ENCODE assay signal across 9 cellular contexts in genomic region chr9:84296146-84296843, GRCh38. TPM values are rescaled to one million over a fixed set of nuclear protein-coding genes. Genes with fewer than 3 reads are reported as not detected.
DNase-seq lines count a peak whose midpoint lies in the region; TF ChIP-seq lines count a peak whose summit lies in the region.
"Had no signal": no experiment of that assay in that cellular context is flagged by ENCODE, and none has a peak within 500 bp of the region (broad histone marks: within the 10 kb centered on the region; RNA-seq: fewer than 3 reads in every experiment).

No MANE protein-coding gene starts in this region.

- H3K4me3 ChIP-seq in cardiac fibroblast (replicated peaks in 1 of 2; ENCODE audit: low read depth in 2 of 2, low read length in 2 of 2) (no peak overlapping the region), dorsolateral prefrontal cortex (no peak overlapping the region)

- H3K27me3 ChIP-seq in dorsolateral prefrontal cortex, result no peaks in the 10 kb centered on the region

- peak overlapping the region; percentile 47 for H3K4me3 Mint-ChIP-seq in HFFc6

- H3K4me1 Mint-ChIP-seq in HFFc6 (ENCODE audit: low read depth), result peaks cover 47% of the 10 kb centered on the region

- H3K27ac ChIP-seq in dorsolateral prefrontal cortex, result no peak overlapping the region

- no peaks in the 10 kb centered on the region for H3K36me3 Mint-ChIP-seq in HFFc6 (ENCODE audit: low read depth)

- no peaks in the 10 kb centered on the region for H3K9me3 Mint-ChIP-seq in HFFc6
- H3K9me3 Mint-ChIP-seq: IgD-negative memory B cell had no signal

- H3K27ac Mint-ChIP-seq in HFFc6, result peak overlapping the region; percentile 81

- DNase-seq in GM10266 (ENCODE audit: extremely low spot score) (peak; percentile 51), HFFc6 (peak; percentile 37), RPMI7951 (ENCODE audit: low read depth) (peak; percentile 44), cardiac fibroblast (ENCODE audit: low read depth in 2 of 2) (peak; percentile 51 to 80), dorsolateral prefrontal cortex (no peak), cardiac septum (ENCODE audit: low spot score) (no peak), NCI-H1048 (lab: John Stamatoyannopoulos, UW) (no peak)
- DNase-seq in stimulated activated CD4-positive, alpha-beta T cell treated with anti-CD3 and anti-CD28 coated beads, Interleukin-4, amount 100 ng/mL, for 4 hours, result peak; percentile 42 to 46

- H3K27me3 Mint-ChIP-seq in HFFc6 (ENCODE audit: insufficient read depth), result no peaks in the 10 kb centered on the region
- H3K27me3 Mint-ChIP-seq: IgD-negative memory B cell had no signal

- intact Hi-C loops in dorsolateral prefrontal cortex (cut with DNase I) (no loop called here), cardiac septum (cut with DNase I) (no loop called here)

- TF ChIP-seq CTCF in GM10266 (IDR thresholded peaks at IDR 0.05; ENCODE audit: control insufficient read depth, insufficient read depth, low read depth, missing control alignments) (no peak), HFFc6 (IDR thresholded peaks at IDR 0.05) (no peak), cardiac fibroblast (IDR thresholded peaks at IDR 0.05; ENCODE audit: low read depth, low read length) (no peak), dorsolateral prefrontal cortex (IDR thresholded peaks at IDR 0.05 in 54 of 56, conservative IDR thresholded peaks at IDR 0.05 in 2 of 56; ENCODE audit: low read depth in 1 of 56, partially characterized antibody in 56 of 56) (no peak)

RNA-seq across cellular contexts. Expression of gene SLC28A3, which starts 44.3 kb away (rescaled TPM):
- total RNA-seq in HFFc6 (2021; fragmentation: NEBNext Ultra II Directional; extraction: Animal tissue kit (Norgen Biotek cat#: 25700)), result under 1 TPM; 0.43 to 0.64 (median 0.54) TPM
- total RNA-seq in RPMI7951 (2014; rRNA removed; shearing (Covaris generic)), result under 0.01 TPM in 1 of 2 replicates, not detected in the other
- total RNA-seq in dorsolateral prefrontal cortex (under 1 TPM in 13 of 120 experiments, not detected in 107; 0.09 to 0.21 (median 0.11) TPM), cardiac septum (0.11 TPM)

Comparison
In these comparisons a context has a peak if more than half of its experiments do, and no peak if none do; other contexts are left out.
1. DNase-seq: peak in GM10266 (single experiment), HFFc6 (single experiment), RPMI7951 (single experiment), cardiac fibroblast (2 of 2) and stimulated activated CD4-positive, alpha-beta T cell treated with anti-CD3 and anti-CD28 coated beads, Interleukin-4, amount 100 ng/mL, for 4 hours (2 of 2); none in dorsolateral prefrontal cortex (0 of 10), cardiac septum (single experiment) and NCI-H1048 (single experiment).